ENCODE assay signal across 7 cellular contexts in the genomic region with DNA sequence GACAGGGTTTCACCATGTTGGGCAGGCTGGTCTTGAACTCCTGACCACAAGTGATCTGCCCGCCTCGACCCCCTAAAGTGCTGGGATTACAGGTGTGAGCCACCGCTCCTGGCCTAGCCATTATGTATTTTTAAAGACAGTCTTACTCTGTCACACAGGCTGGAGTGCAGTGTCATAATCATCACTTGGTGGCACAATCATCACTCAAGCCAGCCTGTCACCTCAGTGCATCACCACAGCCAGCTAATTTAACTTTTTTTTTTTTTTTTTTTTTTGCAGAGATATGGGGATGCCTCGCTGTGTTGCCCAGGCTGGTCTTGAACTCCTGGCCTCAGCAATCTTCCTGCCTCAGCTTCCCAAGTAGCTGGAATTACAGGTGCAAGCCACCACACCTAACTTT. TPM values are rescaled to one million over a fixed set of nuclear protein-coding genes. Genes with fewer than 3 reads are reported as not detected.
"Had no signal": no experiment of that assay in that cellular context is flagged by ENCODE, and none has a peak within 500 bp of the region (broad histone marks: within the 10 kb centered on the region; RNA-seq: fewer than 3 reads in every experiment).

No MANE protein-coding gene starts in this region.

RNA-seq across cellular contexts. Expression of a gene that starts 24.1 kb away (rescaled TPM):
- total RNA-seq: HT1080 had no signal

RNA-seq across cellular contexts. Expression of a gene that starts 27.7 kb away (rescaled TPM):
- total RNA-seq: HepG2, IMR-90, NCI-H460, PC-9, RPMI7951, SJSA1 had no signal
